8 cellular contexts compared by ENCODE assay signal in the genomic region with DNA sequence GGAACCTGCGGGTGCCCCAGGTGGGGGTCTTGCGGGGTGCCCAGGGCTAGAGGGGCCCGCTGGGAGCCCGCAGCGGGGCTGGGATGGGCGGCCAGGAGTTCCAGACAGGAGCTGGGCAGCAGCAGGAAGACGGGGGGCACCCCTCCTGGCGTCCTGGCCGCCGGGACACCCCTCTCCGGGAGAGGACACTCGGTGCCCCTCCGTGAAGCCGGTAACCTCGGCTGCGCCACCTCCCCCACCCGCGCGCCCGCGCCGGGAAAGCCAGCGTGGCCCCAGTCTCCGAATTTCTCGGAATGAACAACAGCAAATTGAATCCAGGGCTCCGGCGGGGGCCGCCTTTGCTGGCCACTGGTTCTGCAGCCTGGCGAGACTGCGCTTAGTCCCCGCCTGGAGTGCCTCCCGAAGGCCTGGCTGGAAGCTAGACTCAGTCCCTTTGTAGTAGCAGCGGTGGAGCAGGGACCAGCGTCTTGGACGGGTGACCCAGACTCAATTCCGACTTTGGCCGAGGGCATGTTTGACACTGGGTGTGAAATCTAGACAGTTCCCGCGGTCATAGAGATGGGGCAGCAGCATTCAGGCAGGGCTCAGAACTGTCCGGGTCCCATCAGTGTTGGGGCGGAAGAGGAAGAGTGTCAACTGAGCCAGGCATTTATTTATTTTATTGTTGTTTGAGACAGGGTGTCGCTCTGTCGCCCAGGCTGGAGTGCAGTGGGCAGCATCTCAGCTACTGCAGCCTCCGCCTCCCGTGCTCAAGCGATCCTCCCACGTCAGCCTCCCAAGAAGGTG. TPM values are rescaled to one million over a fixed set of nuclear protein-coding genes. Genes with fewer than 3 reads are reported as not detected.
DNase-seq lines count a peak whose midpoint lies in the region; ATAC-seq and TF ChIP-seq lines count a peak whose summit lies in the region.

No MANE protein-coding gene starts in this region.

- H3K27ac ChIP-seq in urinary bladder (ENCODE audit: low read depth): peak overlapping the region; percentile 93

- H3K27me3 Mint-ChIP-seq in activated T-helper 1 cell treated with anti-CD3 and anti-CD28 coated beads, Interleukin-12 subunit alpha, Interleukin-12 subunit beta, Interleukin-2, Interleukin-4 antibody, amounts not matched to agents 30 ng/mL and 10 ng/mL and 1 ng/mL, durations not matched to agents 14 hours and 24 hours and 36 hours (ENCODE audit: insufficient read depth): peaks cover 74% of the 10 kb centered on the region
- peaks cover 0 to 2% (median 0%) of the 10 kb centered on the region in 5 donors for H3K27me3 Mint-ChIP-seq in naive thymus-derived CD8-positive, alpha-beta T cell

- in situ Hi-C loops in HAP-1 (cut with MboI; ENCODE audit: low sequenced_read_pairs): no loop called here

- no peaks in the 10 kb centered on the region for H3K9me3 ChIP-seq in HAP-1

- H3K9me3 Mint-ChIP-seq in activated T-helper 1 cell treated with anti-CD3 and anti-CD28 coated beads, Interleukin-12 subunit alpha, Interleukin-12 subunit beta, Interleukin-2, Interleukin-4 antibody, amounts not matched to agents 30 ng/mL and 10 ng/mL and 1 ng/mL, durations not matched to agents 14 hours and 24 hours and 36 hours: no peaks in the 10 kb centered on the region
- no peaks in the 10 kb centered on the region for H3K9me3 Mint-ChIP-seq in naive thymus-derived CD8-positive, alpha-beta T cell

- DNase-seq in Daoy (ENCODE audit: low read depth): peak; percentile 55
- DNase-seq in HAP-1 (ENCODE audit: low spot score in 2 of 2): peak; percentile 43 to 69
- peak; percentile 21 for DNase-seq in NCI-H526 treated with DMSO at 0.1 percent for 48 hours (lab: John Stamatoyannopoulos, UW)
- no peak for DNase-seq in activated T-helper 1 cell treated with anti-CD3 and anti-CD28 coated beads, Interleukin-12 subunit alpha, Interleukin-12 subunit beta, Interleukin-2, Interleukin-4 antibody, amounts not matched to agents 30 ng/mL and 10 ng/mL and 1 ng/mL, durations not matched to agents 14 hours and 24 hours and 36 hours (ENCODE audit: low spot score)
- peak; percentile 51 for DNase-seq in fibroblast of pulmonary artery (ENCODE audit: low read depth)
- peak in 5 of 10 donors; percentile 3 to 34 (median 9) for DNase-seq in naive thymus-derived CD8-positive, alpha-beta T cell
- no peak for DNase-seq in NCI-H187 (lab: John Stamatoyannopoulos, UW)

- peak overlapping the region; percentile 83 for H3K4me3 Mint-ChIP-seq in activated T-helper 1 cell treated with anti-CD3 and anti-CD28 coated beads, Interleukin-12 subunit alpha, Interleukin-12 subunit beta, Interleukin-2, Interleukin-4 antibody, amounts not matched to agents 30 ng/mL and 10 ng/mL and 1 ng/mL, durations not matched to agents 14 hours and 24 hours and 36 hours
- peak overlapping the region; percentile 91 to 97 (median 94) for H3K4me3 Mint-ChIP-seq in naive thymus-derived CD8-positive, alpha-beta T cell

- peak; percentile 34 to 35 for ATAC-seq in naive thymus-derived CD8-positive, alpha-beta T cell

- H3K27me3 ChIP-seq in HAP-1 (ENCODE audit: low read depth): no peaks in the 10 kb centered on the region

- H3K36me3 ChIP-seq in HAP-1 (replicated peaks) (peaks cover 6% of the 10 kb centered on the region; the same call in 1 of the 2 replicates), urinary bladder (ENCODE audit: insufficient read depth) (no peaks in the 10 kb centered on the region)

- H3K4me1 ChIP-seq in HAP-1 (peaks cover 9% of the 10 kb centered on the region), urinary bladder (ENCODE audit: insufficient read depth) (no peaks in the 10 kb centered on the region)

- peak overlapping the region; percentile 85 for H3K4me3 ChIP-seq in HAP-1
- peak overlapping the region; percentile 83 for H3K4me3 ChIP-seq in fibroblast of pulmonary artery (replicated peaks; ENCODE audit: low read depth, low read length)
- H3K4me3 ChIP-seq in urinary bladder (ENCODE audit: low read depth, low read length): peak overlapping the region; percentile 80

- WGBS in urinary bladder: 5% methylated on average over 47 of the region's 47 CpGs

- TF ChIP-seq CTCF in fibroblast of pulmonary artery (IDR thresholded peaks at IDR 0.05; ENCODE audit: low read length, missing control alignments): no peak

- intact Hi-C loops in activated T-helper 1 cell treated with anti-CD3 and anti-CD28 coated beads, Interleukin-12 subunit alpha, Interleukin-12 subunit beta, Interleukin-2, Interleukin-4 antibody, amounts not matched to agents 30 ng/mL and 10 ng/mL and 1 ng/mL, durations not matched to agents 14 hours and 24 hours and 36 hours (cut with micrococcal nuclease): loop anchor here (2.0 kb wide), 1 partner anchor 79 kb away; the partner anchor contains the start of gene IFNAR1

- peak overlapping the region; percentile 61 for H3K27ac Mint-ChIP-seq in activated T-helper 1 cell treated with anti-CD3 and anti-CD28 coated beads, Interleukin-12 subunit alpha, Interleukin-12 subunit beta, Interleukin-2, Interleukin-4 antibody, amounts not matched to agents 30 ng/mL and 10 ng/mL and 1 ng/mL, durations not matched to agents 14 hours and 24 hours and 36 hours
- H3K27ac Mint-ChIP-seq in naive thymus-derived CD8-positive, alpha-beta T cell: peak overlapping the region; percentile 82 to 96 (median 94)

- H3K36me3 Mint-ChIP-seq in activated T-helper 1 cell treated with anti-CD3 and anti-CD28 coated beads, Interleukin-12 subunit alpha, Interleukin-12 subunit beta, Interleukin-2, Interleukin-4 antibody, amounts not matched to agents 30 ng/mL and 10 ng/mL and 1 ng/mL, durations not matched to agents 14 hours and 24 hours and 36 hours (ENCODE audit: low read depth): peaks cover 7% of the 10 kb centered on the region
- peaks cover 0 to 10% (median 4%) of the 10 kb centered on the region in 3 donors for H3K36me3 Mint-ChIP-seq in naive thymus-derived CD8-positive, alpha-beta T cell

- H3K4me1 Mint-ChIP-seq in activated T-helper 1 cell treated with anti-CD3 and anti-CD28 coated beads, Interleukin-12 subunit alpha, Interleukin-12 subunit beta, Interleukin-2, Interleukin-4 antibody, amounts not matched to agents 30 ng/mL and 10 ng/mL and 1 ng/mL, durations not matched to agents 14 hours and 24 hours and 36 hours (ENCODE audit: low read depth): peaks cover 34% of the 10 kb centered on the region
- H3K4me1 Mint-ChIP-seq in naive thymus-derived CD8-positive, alpha-beta T cell: peaks cover 15 to 71% (median 52%) of the 10 kb centered on the region in 4 donors

- POLR2A ChIA-PET in naive thymus-derived CD8-positive, alpha-beta T cell (lab: Charles Lee): interaction anchor here (0.7 to 4.1 kb wide), 6 partner anchors 19 to 1213 kb away, joined by 3 to 38 read pairs (median 8); partner anchors contain the start of gene IFNAR1

RNA-seq across cellular contexts. Expression of gene IFNGR2, which starts 0.8 kb away (rescaled TPM):
- total RNA-seq in Daoy (2014; rRNA removed; shearing (Covaris generic)): 99.0 and 108 TPM in 2 replicates
- total RNA-seq in activated T-helper 1 cell treated with anti-CD3 and anti-CD28 coated beads, Interleukin-12 subunit alpha, Interleukin-12 subunit beta, Interleukin-2, Interleukin-4 antibody, amounts not matched to agents 30 ng/mL and 10 ng/mL and 1 ng/mL, durations not matched to agents 14 hours and 24 hours and 36 hours: 3.4 and 3.7 TPM in 2 replicates
- total RNA-seq in naive thymus-derived CD8-positive, alpha-beta T cell: 10 to 100 TPM; 24.4 to 27.8 TPM
- polyA plus RNA-seq in naive thymus-derived CD8-positive, alpha-beta T cell: 10 to 100 TPM; 11.3 to 30.9 (median 23.0) TPM
- total RNA-seq in urinary bladder: 71.9 TPM
- 64.8 TPM for polyA plus RNA-seq in urinary bladder

Comparison
In these comparisons a context has a peak if more than half of its experiments do, and no peak if none do; other contexts are left out.
1. DNase-seq: peak in Daoy (single experiment), HAP-1 (2 of 2), NCI-H526 treated with DMSO at 0.1 percent for 48 hours (single experiment) and fibroblast of pulmonary artery (single experiment); none in activated T-helper 1 cell treated with anti-CD3 and anti-CD28 coated beads, Interleukin-12 subunit alpha, Interleukin-12 subunit beta, Interleukin-2, Interleukin-4 antibody, amounts not matched to agents 30 ng/mL and 10 ng/mL and 1 ng/mL, durations not matched to agents 14 hours and 24 hours and 36 hours (single experiment) and NCI-H187 (0 of 2).
2. Peak in every context shown above with its lines, with median percentiles within 50 percentile points of each other: H3K4me3 ChIP-seq.